1 cellular context compared by ENCODE assay signal in genomic region chr5:142828797-142829535, GRCh38.
TF ChIP-seq lines count a peak whose summit lies in the region.

No MANE protein-coding gene starts in this region.

TF ChIP-seq in HCT116, 20 proteins besides CTCF, POLR2A, EP300 and RAD21 (continued from another document):
- TF ChIP-seq ZBTB33 (IDR thresholded peaks at IDR 0.05; ENCODE audit: extremely low read depth, insufficient replicate concordance, low read length) (no peak), SP1 (IDR thresholded peaks at IDR 0.05; ENCODE audit: low read depth) (no peak), ELF1 (IDR thresholded peaks at IDR 0.05; ENCODE audit: borderline replicate concordance, low read depth) (no peak), MAX (IDR thresholded peaks at IDR 0.05) (no peak), FOSL1 (IDR thresholded peaks at IDR 0.05; ENCODE audit: low read depth) (no peak)
